8 cellular contexts compared by ENCODE assay signal in the genomic region with DNA sequence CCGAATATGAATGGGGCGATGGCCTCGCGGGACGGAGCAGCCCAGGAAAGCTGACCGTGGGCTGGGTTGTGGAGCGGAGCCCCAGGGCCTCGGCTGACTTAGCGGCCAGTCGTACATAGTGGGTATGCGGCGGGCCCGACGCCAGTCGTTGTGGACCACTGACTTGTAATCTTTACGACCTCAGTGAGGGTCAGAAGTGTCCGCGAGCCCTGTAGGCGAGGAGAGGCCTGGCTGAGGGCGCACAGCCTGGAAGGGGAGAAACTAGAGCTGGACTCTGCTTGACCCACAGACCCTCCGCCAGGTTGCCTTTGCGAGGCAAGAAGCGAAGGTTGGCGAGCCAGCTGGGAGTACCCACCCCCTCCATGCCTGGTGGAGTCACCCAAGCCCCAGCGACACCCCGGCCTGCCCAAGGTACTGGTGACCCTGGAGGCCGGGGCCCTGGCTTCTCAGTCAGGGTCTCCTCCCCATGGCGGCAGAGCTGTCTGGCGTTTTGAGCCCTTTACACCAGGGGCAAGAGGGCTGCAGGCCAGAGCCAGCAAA. TPM values are rescaled to one million over a fixed set of nuclear protein-coding genes. Genes with fewer than 3 reads are reported as not detected.
DNase-seq lines count a peak whose midpoint lies in the region; ATAC-seq lines count a peak whose summit lies in the region.

No MANE protein-coding gene starts in this region.

- WGBS in iPS DF 6.9 (ENCODE audit: insufficient coverage, insufficient read length), result no CpG with 5 or more reads among the region's 29 CpGs

- H3K4me1 Mint-ChIP-seq in T-helper 1 cell treated with Interleukin-12 subunit alpha and Interleukin-12 subunit beta and Interleukin-4 antibody, amounts not matched to agents 30 μg/mL and 1 μg/mL, for 36 hours (ENCODE audit: low read depth), result peaks cover 17% of the 10 kb centered on the region
- peaks cover 11% of the 10 kb centered on the region for H3K4me1 Mint-ChIP-seq in activated T-helper 2 cell treated with anti-CD3 and anti-CD28 coated beads, Interferon-gamma antibody, Interleukin-2, Interleukin-4, amounts not matched to agents 10 μg/mL and 5 μg/mL and 100 μg/mL, durations not matched to agents 14 hours and 24 hours and 36 hours (ENCODE audit: low read depth)
- peaks cover 24% of the 10 kb centered on the region for H3K4me1 Mint-ChIP-seq in stimulated activated memory B cell treated with anti-CD40 and anti-IgM and Interleukin-4, amounts not matched to agents 10 μg/mL and 1 μg/mL and 100 μg/mL, for 72 hours

- no peak overlapping the region for H3K27ac ChIP-seq in iPS DF 6.9 (ENCODE audit: low read length)

- H3K9me3 ChIP-seq in iPS DF 6.9 (ENCODE audit: control insufficient read depth, insufficient read depth, low read length), result no peaks in the 10 kb centered on the region

- H3K27ac Mint-ChIP-seq in T-helper 1 cell treated with Interleukin-12 subunit alpha and Interleukin-12 subunit beta and Interleukin-4 antibody, amounts not matched to agents 30 μg/mL and 1 μg/mL, for 36 hours, result peak overlapping the region; percentile 97
- H3K27ac Mint-ChIP-seq in activated T-helper 2 cell treated with anti-CD3 and anti-CD28 coated beads, Interferon-gamma antibody, Interleukin-2, Interleukin-4, amounts not matched to agents 10 μg/mL and 5 μg/mL and 100 μg/mL, durations not matched to agents 14 hours and 24 hours and 36 hours, result peak overlapping the region; percentile 97
- peak overlapping the region; percentile 96 for H3K27ac Mint-ChIP-seq in stimulated activated memory B cell treated with anti-CD40 and anti-IgM and Interleukin-4, amounts not matched to agents 10 μg/mL and 1 μg/mL and 100 μg/mL, for 72 hours

- H3K4me3 ChIP-seq in iPS DF 6.9 (ENCODE audit: low read length), result peak overlapping the region; percentile 57; the same call in 1 of the 2 replicates

- no peaks in the 10 kb centered on the region for H3K36me3 Mint-ChIP-seq in T-helper 1 cell treated with Interleukin-12 subunit alpha and Interleukin-12 subunit beta and Interleukin-4 antibody, amounts not matched to agents 30 μg/mL and 1 μg/mL, for 36 hours (ENCODE audit: low read depth)
- no peaks in the 10 kb centered on the region for H3K36me3 Mint-ChIP-seq in activated T-helper 2 cell treated with anti-CD3 and anti-CD28 coated beads, Interferon-gamma antibody, Interleukin-2, Interleukin-4, amounts not matched to agents 10 μg/mL and 5 μg/mL and 100 μg/mL, durations not matched to agents 14 hours and 24 hours and 36 hours (ENCODE audit: low read depth)
- H3K36me3 Mint-ChIP-seq in stimulated activated memory B cell treated with anti-CD40 and anti-IgM and Interleukin-4, amounts not matched to agents 10 μg/mL and 1 μg/mL and 100 μg/mL, for 72 hours, result peaks cover 6% of the 10 kb centered on the region

- H3K4me3 Mint-ChIP-seq in T-helper 1 cell treated with Interleukin-12 subunit alpha and Interleukin-12 subunit beta and Interleukin-4 antibody, amounts not matched to agents 30 μg/mL and 1 μg/mL, for 36 hours, result peak overlapping the region; percentile 94
- peak overlapping the region; percentile 95 for H3K4me3 Mint-ChIP-seq in activated T-helper 2 cell treated with anti-CD3 and anti-CD28 coated beads, Interferon-gamma antibody, Interleukin-2, Interleukin-4, amounts not matched to agents 10 μg/mL and 5 μg/mL and 100 μg/mL, durations not matched to agents 14 hours and 24 hours and 36 hours (ENCODE audit: low read depth)
- H3K4me3 Mint-ChIP-seq in stimulated activated memory B cell treated with anti-CD40 and anti-IgM and Interleukin-4, amounts not matched to agents 10 μg/mL and 1 μg/mL and 100 μg/mL, for 72 hours, result peak overlapping the region; percentile 87

- H3K9me3 Mint-ChIP-seq in T-helper 1 cell treated with Interleukin-12 subunit alpha and Interleukin-12 subunit beta and Interleukin-4 antibody, amounts not matched to agents 30 μg/mL and 1 μg/mL, for 36 hours, result no peaks in the 10 kb centered on the region
- no peaks in the 10 kb centered on the region for H3K9me3 Mint-ChIP-seq in activated T-helper 2 cell treated with anti-CD3 and anti-CD28 coated beads, Interferon-gamma antibody, Interleukin-2, Interleukin-4, amounts not matched to agents 10 μg/mL and 5 μg/mL and 100 μg/mL, durations not matched to agents 14 hours and 24 hours and 36 hours
- peaks cover 3% of the 10 kb centered on the region for H3K9me3 Mint-ChIP-seq in stimulated activated memory B cell treated with anti-CD40 and anti-IgM and Interleukin-4, amounts not matched to agents 10 μg/mL and 1 μg/mL and 100 μg/mL, for 72 hours

- H3K27me3 Mint-ChIP-seq in T-helper 1 cell treated with Interleukin-12 subunit alpha and Interleukin-12 subunit beta and Interleukin-4 antibody, amounts not matched to agents 30 μg/mL and 1 μg/mL, for 36 hours (ENCODE audit: low read depth), result peaks cover 27% of the 10 kb centered on the region
- H3K27me3 Mint-ChIP-seq in activated T-helper 2 cell treated with anti-CD3 and anti-CD28 coated beads, Interferon-gamma antibody, Interleukin-2, Interleukin-4, amounts not matched to agents 10 μg/mL and 5 μg/mL and 100 μg/mL, durations not matched to agents 14 hours and 24 hours and 36 hours (ENCODE audit: low read depth), result peaks cover 10% of the 10 kb centered on the region
- peaks cover 33% of the 10 kb centered on the region for H3K27me3 Mint-ChIP-seq in stimulated activated memory B cell treated with anti-CD40 and anti-IgM and Interleukin-4, amounts not matched to agents 10 μg/mL and 1 μg/mL and 100 μg/mL, for 72 hours

- DNase-seq in T-helper 1 cell (no peak), iPS DF 6.9 (ENCODE audit: low read depth, low spot score) (no peak), NCI-H1092 (lab: John Stamatoyannopoulos, UW) (no peak), NCI-H345 (lab: John Stamatoyannopoulos, UW) (no peak), NCI-H2081 (lab: John Stamatoyannopoulos, UW) (no peak)
- no peak for DNase-seq in activated T-helper 2 cell treated with anti-CD3 and anti-CD28 coated beads, Interferon-gamma antibody, Interleukin-2, Interleukin-4, amounts not matched to agents 10 μg/mL and 5 μg/mL and 100 μg/mL, durations not matched to agents 14 hours and 24 hours and 36 hours (ENCODE audit: low spot score)

- H3K27me3 ChIP-seq in iPS DF 6.9 (ENCODE audit: control insufficient read depth, insufficient read depth, low read length), result peaks cover 7% of the 10 kb centered on the region; the same call in 1 of the 2 replicates

- no peak for ATAC-seq in stimulated activated memory B cell treated with anti-CD40 and anti-IgM and Interleukin-4, amounts not matched to agents 10 μg/mL and 1 μg/mL and 100 μg/mL, for 72 hours

- intact Hi-C loops in activated T-helper 2 cell treated with anti-CD3 and anti-CD28 coated beads, Interferon-gamma antibody, Interleukin-2, Interleukin-4, amounts not matched to agents 10 μg/mL and 5 μg/mL and 100 μg/mL, durations not matched to agents 14 hours and 24 hours and 36 hours (cut with micrococcal nuclease), result loop anchor here (1.0 to 5.0 kb wide), 4 partner anchors 16 to 369 kb away; a partner anchor contains a TSS

- no peaks in the 10 kb centered on the region for H3K36me3 ChIP-seq in iPS DF 6.9 (ENCODE audit: control insufficient read depth, insufficient read depth, low read length)

- H3K4me1 ChIP-seq in iPS DF 6.9 (ENCODE audit: control insufficient read depth, insufficient read depth, low read length), result no peaks in the 10 kb centered on the region

RNA-seq across cellular contexts. Expression of a gene that starts 15.6 kb away (rescaled TPM):
- 286 and 287 TPM in 2 replicates for total RNA-seq in activated T-helper 2 cell treated with anti-CD3 and anti-CD28 coated beads, Interferon-gamma antibody, Interleukin-2, Interleukin-4, amounts not matched to agents 10 μg/mL and 5 μg/mL and 100 μg/mL, durations not matched to agents 14 hours and 24 hours and 36 hours
